ENCODE assay signal across 8 cellular contexts in genomic region chr2:98936917-98937351, GRCh38. TPM values are rescaled to one million over a fixed set of nuclear protein-coding genes. Genes with fewer than 3 reads are reported as not detected.
A peak's percentile ranks its signal among the peaks of the same experiment; 100 is the strongest.
DNase-seq lines count a peak whose midpoint lies in the region; ATAC-seq, FAIRE-seq and TF ChIP-seq lines count a peak whose summit lies in the region.

No MANE protein-coding gene starts in this region.

- H3K4me3 Mint-ChIP-seq in activated T-helper 2 cell treated with anti-CD3 and anti-CD28 coated beads, Interferon-gamma antibody, Interleukin-2, Interleukin-4, amounts not matched to agents 10 μg/mL and 5 μg/mL and 100 μg/mL, durations not matched to agents 14 hours and 24 hours and 36 hours (ENCODE audit: low read depth), result peak overlapping the region; percentile 62
- peak overlapping the region; percentile 65 for H3K4me3 Mint-ChIP-seq in stimulated activated memory B cell treated with anti-CD40 and anti-IgM and Interleukin-4, amounts not matched to agents 10 μg/mL and 1 μg/mL and 100 μg/mL, for 72 hours

- H3K4me1 Mint-ChIP-seq in activated T-helper 2 cell treated with anti-CD3 and anti-CD28 coated beads, Interferon-gamma antibody, Interleukin-2, Interleukin-4, amounts not matched to agents 10 μg/mL and 5 μg/mL and 100 μg/mL, durations not matched to agents 14 hours and 24 hours and 36 hours (ENCODE audit: low read depth), result peaks cover 5% of the 10 kb centered on the region
- peaks cover 22% of the 10 kb centered on the region for H3K4me1 Mint-ChIP-seq in stimulated activated memory B cell treated with anti-CD40 and anti-IgM and Interleukin-4, amounts not matched to agents 10 μg/mL and 1 μg/mL and 100 μg/mL, for 72 hours

- peak; percentile 51 for DNase-seq in NCI-H748 (lab: John Stamatoyannopoulos, UW; ENCODE audit: unreplicated experiment)
- DNase-seq in NCI-H748 treated with DMSO at 0.1 percent for 48 hours (lab: John Stamatoyannopoulos, UW), result no peak
- DNase-seq in activated T-helper 2 cell treated with anti-CD3 and anti-CD28 coated beads, Interferon-gamma antibody, Interleukin-2, Interleukin-4, amounts not matched to agents 10 μg/mL and 5 μg/mL and 100 μg/mL, durations not matched to agents 14 hours and 24 hours and 36 hours (ENCODE audit: low spot score), result no peak
- peak; percentile 37 for DNase-seq in iPS-NIHi7 (ENCODE audit: extremely low spot score)
- no peak for DNase-seq in H54 (ENCODE audit: insufficient read length, low spot score)
- no peak for DNase-seq in HK-2 (ENCODE audit: unreplicated experiment)

- no peak for FAIRE-seq in H54 (lab: Jason Lieb, UNC)

- ATAC-seq in stimulated activated memory B cell treated with anti-CD40 and anti-IgM and Interleukin-4, amounts not matched to agents 10 μg/mL and 1 μg/mL and 100 μg/mL, for 72 hours, result no peak
- ATAC-seq in GM19324 (IDR thresholded peaks at IDR 0.05; ENCODE audit: low FRiP score, unreplicated experiment), result no peak

- no peaks in the 10 kb centered on the region for H3K36me3 Mint-ChIP-seq in activated T-helper 2 cell treated with anti-CD3 and anti-CD28 coated beads, Interferon-gamma antibody, Interleukin-2, Interleukin-4, amounts not matched to agents 10 μg/mL and 5 μg/mL and 100 μg/mL, durations not matched to agents 14 hours and 24 hours and 36 hours (ENCODE audit: low read depth)
- H3K36me3 Mint-ChIP-seq in stimulated activated memory B cell treated with anti-CD40 and anti-IgM and Interleukin-4, amounts not matched to agents 10 μg/mL and 1 μg/mL and 100 μg/mL, for 72 hours, result no peaks in the 10 kb centered on the region

- no peak overlapping the region for H3K27ac Mint-ChIP-seq in activated T-helper 2 cell treated with anti-CD3 and anti-CD28 coated beads, Interferon-gamma antibody, Interleukin-2, Interleukin-4, amounts not matched to agents 10 μg/mL and 5 μg/mL and 100 μg/mL, durations not matched to agents 14 hours and 24 hours and 36 hours
- H3K27ac Mint-ChIP-seq in stimulated activated memory B cell treated with anti-CD40 and anti-IgM and Interleukin-4, amounts not matched to agents 10 μg/mL and 1 μg/mL and 100 μg/mL, for 72 hours, result no peak overlapping the region

- intact Hi-C loops in activated T-helper 2 cell treated with anti-CD3 and anti-CD28 coated beads, Interferon-gamma antibody, Interleukin-2, Interleukin-4, amounts not matched to agents 10 μg/mL and 5 μg/mL and 100 μg/mL, durations not matched to agents 14 hours and 24 hours and 36 hours (cut with micrococcal nuclease), result no loop called here

- H3K9me3 Mint-ChIP-seq in activated T-helper 2 cell treated with anti-CD3 and anti-CD28 coated beads, Interferon-gamma antibody, Interleukin-2, Interleukin-4, amounts not matched to agents 10 μg/mL and 5 μg/mL and 100 μg/mL, durations not matched to agents 14 hours and 24 hours and 36 hours, result no peaks in the 10 kb centered on the region
- H3K9me3 Mint-ChIP-seq in stimulated activated memory B cell treated with anti-CD40 and anti-IgM and Interleukin-4, amounts not matched to agents 10 μg/mL and 1 μg/mL and 100 μg/mL, for 72 hours, result no peaks in the 10 kb centered on the region

- TF ChIP-seq POLR2A in H54 (IDR thresholded peaks at IDR 0.05; ENCODE audit: low read depth, low read length), result no peak

- peaks cover 61% of the 10 kb centered on the region for H3K27me3 Mint-ChIP-seq in activated T-helper 2 cell treated with anti-CD3 and anti-CD28 coated beads, Interferon-gamma antibody, Interleukin-2, Interleukin-4, amounts not matched to agents 10 μg/mL and 5 μg/mL and 100 μg/mL, durations not matched to agents 14 hours and 24 hours and 36 hours (ENCODE audit: low read depth)
- H3K27me3 Mint-ChIP-seq in stimulated activated memory B cell treated with anti-CD40 and anti-IgM and Interleukin-4, amounts not matched to agents 10 μg/mL and 1 μg/mL and 100 μg/mL, for 72 hours, result peaks cover 76% of the 10 kb centered on the region

RNA-seq across cellular contexts. Expression of gene CRACDL, which starts 0.9 kb away (rescaled TPM):
- total RNA-seq in activated T-helper 2 cell treated with anti-CD3 and anti-CD28 coated beads, Interferon-gamma antibody, Interleukin-2, Interleukin-4, amounts not matched to agents 10 μg/mL and 5 μg/mL and 100 μg/mL, durations not matched to agents 14 hours and 24 hours and 36 hours, result 0.37 and 0.55 TPM in 2 replicates

Comparison
In these comparisons a context has a peak if more than half of its experiments do, and no peak if none do; other contexts are left out.
1. DNase-seq: peak in NCI-H748 (single experiment) and iPS-NIHi7 (single experiment); none in NCI-H748 treated with DMSO at 0.1 percent for 48 hours (single experiment), activated T-helper 2 cell treated with anti-CD3 and anti-CD28 coated beads, Interferon-gamma antibody, Interleukin-2, Interleukin-4, amounts not matched to agents 10 μg/mL and 5 μg/mL and 100 μg/mL, durations not matched to agents 14 hours and 24 hours and 36 hours (single experiment), H54 (single experiment) and HK-2 (single experiment).